In the genomic region with DNA sequence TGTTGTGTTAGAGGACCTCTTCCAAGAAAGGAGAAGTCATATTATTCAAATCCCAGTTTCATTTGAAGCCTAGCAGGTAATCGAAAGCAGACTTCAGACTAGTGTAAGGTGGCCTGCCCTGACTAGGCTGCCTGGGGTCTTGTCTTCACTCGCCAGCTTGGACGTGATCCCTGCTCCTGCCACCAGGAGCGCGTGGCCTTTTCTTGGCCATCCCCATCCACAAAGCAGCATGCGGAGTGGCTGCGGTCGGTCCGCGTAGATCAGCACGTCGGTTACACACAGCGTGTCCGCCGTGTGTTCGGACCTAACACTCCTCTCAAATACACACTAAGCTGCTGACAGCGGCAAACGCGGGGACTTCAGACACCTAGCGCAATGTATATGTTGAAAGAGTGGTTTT, we compare ENCODE assay signal across 20 cellular contexts. TPM values are rescaled to one million over a fixed set of nuclear protein-coding genes. Genes with fewer than 3 reads are reported as not detected.
DNase-seq lines count a peak whose midpoint lies in the region; ATAC-seq and TF ChIP-seq lines count a peak whose summit lies in the region.
"Had no signal": no experiment of that assay in that cellular context is flagged by ENCODE, and none has a peak within 500 bp of the region (broad histone marks: within the 10 kb centered on the region; RNA-seq: fewer than 3 reads in every experiment).

No MANE protein-coding gene starts in this region.

- H3K27ac Mint-ChIP-seq in HFFc6, result no peak overlapping the region
- H3K27ac Mint-ChIP-seq in mesothelial cell of epicardium, result no peak overlapping the region
- H3K27ac Mint-ChIP-seq: activated naive CD4-positive, alpha-beta T cell treated with anti-CD3 and anti-CD28 coated beads, Interleukin-2, amount 10 ng/mL, durations not matched to agents 7 days and 5 days; naive thymus-derived CD4-positive, alpha-beta T cell had no signal

- H3K4me3 ChIP-seq in choroid plexus epithelial cell (ENCODE audit: low read depth, low read length) (no peak overlapping the region), spleen (no peak overlapping the region)
- H3K4me3 ChIP-seq: BLaER1, lower lobe of right lung, suprapubic skin had no signal

- H3K36me3 Mint-ChIP-seq in HFFc6 (ENCODE audit: low read depth) (no peaks in the 10 kb centered on the region), mesothelial cell of epicardium (no peaks in the 10 kb centered on the region)
- H3K36me3 Mint-ChIP-seq: activated naive CD4-positive, alpha-beta T cell treated with anti-CD3 and anti-CD28 coated beads, Interleukin-2, amount 10 ng/mL, durations not matched to agents 7 days and 5 days; naive thymus-derived CD4-positive, alpha-beta T cell had no signal

- 62 to 77% (median 70%) methylated on average over 20 of the region's 20 CpGs for WGBS in spleen, 5 donors

- H3K4me1 Mint-ChIP-seq in HFFc6 (ENCODE audit: low read depth), result no peaks in the 10 kb centered on the region
- no peaks in the 10 kb centered on the region for H3K4me1 Mint-ChIP-seq in mesothelial cell of epicardium
- H3K4me1 Mint-ChIP-seq: activated naive CD4-positive, alpha-beta T cell treated with anti-CD3 and anti-CD28 coated beads, Interleukin-2, amount 10 ng/mL, durations not matched to agents 7 days and 5 days had no signal

- H3K27me3 Mint-ChIP-seq in HFFc6 (ENCODE audit: insufficient read depth) (peaks cover 40% of the 10 kb centered on the region), mesothelial cell of epicardium (ENCODE audit: low read depth) (peaks cover 76% of the 10 kb centered on the region)

- ATAC-seq in GM19395 (IDR thresholded peaks at IDR 0.05; ENCODE audit: unreplicated experiment), result no peak
- ATAC-seq: lower lobe of right lung; naive thymus-derived CD4-positive, alpha-beta T cell; right cardiac atrium had no signal

- peak; percentile 34 for TF ChIP-seq CTCF in HFFc6 (IDR thresholded peaks at IDR 0.05)
- TF ChIP-seq CTCF in choroid plexus epithelial cell (conservative IDR thresholded peaks at IDR 0.05; ENCODE audit: low read depth, low read length), result peak; percentile 21
- TF ChIP-seq CTCF in mesothelial cell of epicardium (IDR thresholded peaks at IDR 0.05; ENCODE audit: unreplicated experiment), result peak; percentile 21
- no peak for TF ChIP-seq CTCF in spleen (IDR thresholded peaks at IDR 0.05 in 8 of 11, conservative IDR thresholded peaks at IDR 0.05 in 3 of 11)

- peaks cover 0 to 82% (median 8%) of the 10 kb centered on the region in 7 donors for H3K27me3 ChIP-seq in spleen (replicated peaks in 1 of 7)
- H3K27me3 ChIP-seq: BLaER1 had no signal

- no peaks in the 10 kb centered on the region for H3K36me3 ChIP-seq in spleen
- H3K36me3 ChIP-seq: BLaER1, lower lobe of right lung, suprapubic skin had no signal

- H3K4me3 Mint-ChIP-seq in HFFc6, result no peak overlapping the region
- no peak overlapping the region for H3K4me3 Mint-ChIP-seq in mesothelial cell of epicardium
- H3K4me3 Mint-ChIP-seq: activated naive CD4-positive, alpha-beta T cell treated with anti-CD3 and anti-CD28 coated beads, Interleukin-2, amount 10 ng/mL, durations not matched to agents 7 days and 5 days; naive thymus-derived CD4-positive, alpha-beta T cell had no signal

- H3K9me3 Mint-ChIP-seq in HFFc6, result no peaks in the 10 kb centered on the region
- H3K9me3 Mint-ChIP-seq in mesothelial cell of epicardium, result no peaks in the 10 kb centered on the region
- H3K9me3 Mint-ChIP-seq: activated naive CD4-positive, alpha-beta T cell treated with anti-CD3 and anti-CD28 coated beads, Interleukin-2, amount 10 ng/mL, durations not matched to agents 7 days and 5 days had no signal

- TF ChIP-seq POLR2A in spleen (IDR thresholded peaks at IDR 0.05), result no peak

- peak; percentile 3 for DNase-seq in COLO668 (lab: John Stamatoyannopoulos, UW; ENCODE audit: unreplicated experiment)
- DNase-seq in HFFc6, result no peak
- DNase-seq in choroid plexus epithelial cell (ENCODE audit: low read depth), result peak; percentile 1
- no peak for DNase-seq in mesothelial cell of epicardium (ENCODE audit: low spot score in 2 of 2, unreplicated experiment in 2 of 2)
- DNase-seq in NCI-H1436 treated with DMSO at 0.1 percent for 48 hours (lab: John Stamatoyannopoulos, UW), result no peak
- no peak for DNase-seq in spleen
- no peak for DNase-seq in kidney tubule cell (ENCODE audit: low spot score)
- DNase-seq: activated CD4-positive, alpha-beta T cell treated with anti-CD3 and anti-CD28 coated beads for 4 hours; activated naive CD4-positive, alpha-beta T cell treated with anti-CD3 and anti-CD28 coated beads, Interleukin-2, amount 10 ng/mL, durations not matched to agents 7 days and 5 days; activated T-cell treated with anti-CD3 and anti-CD28 coated beads for 4 hours; effector CD8-positive, alpha-beta T cell; foreskin melanocyte; lower lobe of right lung; naive thymus-derived CD4-positive, alpha-beta T cell; NCI-H2171 treated with DMSO at 0.1 percent for 48 hours; right cardiac atrium had no signal

- no peak overlapping the region for H3K27ac ChIP-seq in spleen
- H3K27ac ChIP-seq: BLaER1, lower lobe of right lung, suprapubic skin had no signal

- H3K4me1 ChIP-seq in spleen, result peaks cover 0 to 8% (median 2%) of the 10 kb centered on the region in 6 donors
- H3K4me1 ChIP-seq: BLaER1, lower lobe of right lung, suprapubic skin had no signal

- intact Hi-C loops in spleen (cut with DNase I; ENCODE audit: low total_unique reads), result no loop called here

- no peaks in the 10 kb centered on the region for H3K9me3 ChIP-seq in spleen
- H3K9me3 ChIP-seq: BLaER1, lower lobe of right lung, suprapubic skin had no signal

RNA-seq across cellular contexts. Expression of a gene that starts 37.3 kb away (rescaled TPM):
- total RNA-seq in HFFc6 (2021; fragmentation: NEBNext Ultra II Directional; extraction: Animal tissue kit (Norgen Biotek cat#: 25700)), result not detected
- total RNA-seq in mesothelial cell of epicardium, result 0.23 TPM in 1 of 3 replicates, not detected in the others
- not detected for total RNA-seq in spleen
- under 1 TPM in 1 of 3 donors, not detected in 2; 0.06 TPM for polyA plus RNA-seq in spleen
- total RNA-seq: naive thymus-derived CD4-positive, alpha-beta T cell; T-helper 2 cell treated with Interferon-gamma antibody and Interleukin-4, amounts not matched to agents 100 ng/mL and 5 ng/mL, for 36 hours had no signal
- polyA plus RNA-seq: naive thymus-derived CD4-positive, alpha-beta T cell had no signal

RNA-seq across cellular contexts. Expression of a gene that starts 40.7 kb away (rescaled TPM):
- 10 to 100 TPM in 4 of 6 experiments, 1 to 10 TPM in 2; 8.5 to 11.7 (median 10.4) TPM for total RNA-seq in HFFc6 (2021; fragmentation: NEBNext Ultra II Directional; extraction: Animal tissue kit (Norgen Biotek cat#: 25700))
- total RNA-seq in mesothelial cell of epicardium (14.1 to 15.6 TPM (median 15.5 TPM) in 3 replicates), spleen (10 to 100 TPM; 12.1 to 18.5 (median 14.6) TPM)
- 10 to 100 TPM; 18.7 to 24.2 (median 19.0) TPM for polyA plus RNA-seq in spleen

Comparison
In these comparisons a context has a peak if more than half of its experiments do, and no peak if none do; other contexts are left out.
1. DNase-seq: peak in COLO668 (single experiment) and choroid plexus epithelial cell (single experiment); none in HFFc6 (single experiment), mesothelial cell of epicardium (0 of 2), NCI-H1436 treated with DMSO at 0.1 percent for 48 hours (single experiment), spleen (single experiment) and kidney tubule cell (single experiment).
2. CTCF ChIP-seq: peak in HFFc6 (single experiment), choroid plexus epithelial cell (single experiment) and mesothelial cell of epicardium (single experiment); none in spleen (0 of 11).